Comparison of ENCODE assay signal across 11 cellular contexts in the genomic region with DNA sequence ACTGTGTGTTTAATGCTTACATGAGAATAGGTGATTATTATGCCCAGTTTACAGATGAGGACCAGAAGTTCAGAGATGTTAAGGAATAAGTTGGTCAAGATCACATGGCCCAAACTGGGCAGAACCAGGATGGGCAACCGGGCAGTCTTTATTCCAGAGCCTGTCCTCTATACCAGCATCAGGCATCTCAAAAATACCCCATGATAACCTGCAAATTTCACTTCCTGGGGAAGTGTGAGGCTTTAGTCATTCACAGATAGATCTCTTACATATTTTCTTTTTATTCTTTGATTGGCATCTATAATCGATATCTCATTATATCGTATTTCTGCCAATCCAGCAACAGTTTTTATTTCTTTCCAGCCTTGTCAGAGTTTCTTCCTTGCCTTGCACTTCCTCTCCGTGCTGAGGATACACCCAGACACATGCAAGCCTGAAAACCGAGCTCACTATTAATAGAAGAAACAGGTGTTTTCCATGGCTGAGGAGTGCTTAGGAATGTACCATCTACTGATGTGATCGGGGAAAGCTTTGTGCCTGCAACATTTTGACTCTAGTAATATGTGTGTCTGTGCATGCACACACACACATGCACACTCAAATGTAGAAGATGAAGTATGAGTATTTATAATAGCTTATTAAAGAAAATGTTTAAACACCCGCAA.
DNase-seq lines count a peak whose midpoint lies in the region; ATAC-seq and TF ChIP-seq lines count a peak whose summit lies in the region.
"Had no signal": no experiment of that assay in that cellular context is flagged by ENCODE, and none has a peak within 500 bp of the region (broad histone marks: within the 10 kb centered on the region; RNA-seq: fewer than 3 reads in every experiment).

No MANE protein-coding gene starts in this region.

- DNase-seq in left ventricle myocardium superior: no peak
- DNase-seq in right atrium auricular region (ENCODE audit: low spot score): no peak
- no peak for DNase-seq in activated CD8-positive, alpha-beta T cell treated with anti-CD3 and anti-CD28 coated beads for 36 hours
- DNase-seq in HPDE6-E6E7 (ENCODE audit: extremely low spot score): no peak
- DNase-seq in NCI-H2196 treated with DMSO at 0.1 percent for 48 hours (lab: John Stamatoyannopoulos, UW; ENCODE audit: unreplicated experiment): no peak
- DNase-seq in NCI-H82 treated with DMSO at 0.1 percent for 48 hours (lab: John Stamatoyannopoulos, UW; ENCODE audit: unreplicated experiment): no peak
- DNase-seq in NCI-H510A treated with DMSO at 0.1 percent for 48 hours (lab: John Stamatoyannopoulos, UW): no peak
- DNase-seq: BE2C, NCI-H748 treated with DMSO at 0.1 percent for 48 hours had no signal

- peaks cover 7% of the 10 kb centered on the region for H3K36me3 ChIP-seq in right atrium auricular region
- H3K36me3 ChIP-seq: BE2C had no signal

- no peak overlapping the region for H3K27ac ChIP-seq in right atrium auricular region

- H3K4me3 ChIP-seq in right atrium auricular region: no peak overlapping the region

- ATAC-seq in left ventricle myocardium superior: peak; percentile 39
- peak; percentile 22 for ATAC-seq in HG02852 (IDR thresholded peaks at IDR 0.05; ENCODE audit: unreplicated experiment)
- ATAC-seq in activated CD8-positive, alpha-beta T cell treated with anti-CD3 and anti-CD28 coated beads for 36 hours: peak; percentile 24

- POLR2A ChIA-PET in activated CD8-positive, alpha-beta T cell treated with anti-CD3 and anti-CD28 coated beads for 36 hours (lab: Charles Lee): interaction anchor here (0.9 to 3.5 kb wide), 3 partner anchors 9 to 82 kb away, joined by 3 to 17 read pairs (median 6); a partner anchor contains a TSS

- peaks cover 27% of the 10 kb centered on the region for H3K4me1 Mint-ChIP-seq in activated CD8-positive, alpha-beta T cell treated with anti-CD3 and anti-CD28 coated beads for 36 hours (ENCODE audit: low read depth)

- H3K36me3 Mint-ChIP-seq in activated CD8-positive, alpha-beta T cell treated with anti-CD3 and anti-CD28 coated beads for 36 hours (ENCODE audit: low read depth): peaks cover 48% of the 10 kb centered on the region

- H3K9me3 ChIP-seq in right atrium auricular region: no peaks in the 10 kb centered on the region
- H3K9me3 ChIP-seq: BE2C had no signal

- peak overlapping the region; percentile 88 for H3K27ac Mint-ChIP-seq in activated CD8-positive, alpha-beta T cell treated with anti-CD3 and anti-CD28 coated beads for 36 hours

- no peaks in the 10 kb centered on the region for H3K4me1 ChIP-seq in right atrium auricular region
- H3K4me1 ChIP-seq: BE2C had no signal

- no peaks in the 10 kb centered on the region for H3K27me3 ChIP-seq in right atrium auricular region
- H3K27me3 ChIP-seq: BE2C had no signal

- CTCF ChIA-PET in activated CD8-positive, alpha-beta T cell treated with anti-CD3 and anti-CD28 coated beads for 36 hours (lab: Charles Lee): interaction anchor here (1.0 to 3.1 kb wide), 7 partner anchors 8 to 82 kb away, joined by 3 to 33 read pairs (median 10); a partner anchor contains a TSS

- TF ChIP-seq CTCF in right atrium auricular region (IDR thresholded peaks at IDR 0.05): no peak
- no peak for TF ChIP-seq CTCF in activated CD8-positive, alpha-beta T cell treated with anti-CD3 and anti-CD28 coated beads for 36 hours (IDR thresholded peaks at IDR 0.05)

- H3K9me3 Mint-ChIP-seq in activated CD8-positive, alpha-beta T cell treated with anti-CD3 and anti-CD28 coated beads for 36 hours: no peaks in the 10 kb centered on the region
- H3K9me3 Mint-ChIP-seq: brain had no signal

- intact Hi-C loops in left ventricle myocardium superior (cut with micrococcal nuclease): no loop called here
- intact Hi-C loops in activated CD8-positive, alpha-beta T cell treated with anti-CD3 and anti-CD28 coated beads for 36 hours (cut with micrococcal nuclease): no loop called here

- peak overlapping the region; percentile 53 for H3K4me3 Mint-ChIP-seq in activated CD8-positive, alpha-beta T cell treated with anti-CD3 and anti-CD28 coated beads for 36 hours

- no peaks in the 10 kb centered on the region for H3K27me3 Mint-ChIP-seq in activated CD8-positive, alpha-beta T cell treated with anti-CD3 and anti-CD28 coated beads for 36 hours
- H3K27me3 Mint-ChIP-seq: brain had no signal
